Comparison of ENCODE assay signal across 6 cellular contexts in the genomic region with DNA sequence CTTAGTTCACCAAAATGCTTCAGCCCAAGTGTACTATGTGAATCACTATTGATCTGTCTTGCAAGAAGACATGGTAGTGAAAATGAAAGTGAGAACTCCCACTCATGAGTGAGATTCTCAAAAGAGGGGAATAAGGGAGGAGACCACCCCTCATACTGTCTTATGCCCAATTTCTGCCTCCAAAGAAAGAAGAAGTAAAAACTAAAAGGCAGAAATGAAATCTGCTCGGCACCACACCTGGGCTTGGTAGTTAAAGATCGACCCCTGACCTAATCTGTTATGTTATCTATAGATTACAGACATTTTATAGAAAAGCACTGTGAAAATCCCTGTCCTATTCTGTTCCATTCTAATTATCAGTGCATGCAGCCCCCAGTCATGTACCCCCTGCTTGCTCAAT. TPM values are rescaled to one million over a fixed set of nuclear protein-coding genes. Genes with fewer than 3 reads are reported as not detected.
"Had no signal": no experiment of that assay in that cellular context is flagged by ENCODE, and none has a peak within 500 bp of the region (broad histone marks: within the 10 kb centered on the region; RNA-seq: fewer than 3 reads in every experiment).

No MANE protein-coding gene starts in this region.

RNA-seq across cellular contexts. Expression of a gene that starts 4.0 kb away (rescaled TPM):
- total RNA-seq: GM23248, H4, H7, HepG2, HFFc6, HT1080 had no signal
- polyA plus RNA-seq: GM23248, HepG2 had no signal
